Comparison of ENCODE assay signal across 21 cellular contexts in genomic region chr11:42161886-42162285, GRCh38.
DNase-seq lines count a peak whose midpoint lies in the region; ATAC-seq, FAIRE-seq and TF ChIP-seq lines count a peak whose summit lies in the region.
"Had no signal": no experiment of that assay in that cellular context is flagged by ENCODE, and none has a peak within 500 bp of the region (broad histone marks: within the 10 kb centered on the region; RNA-seq: fewer than 3 reads in every experiment).

No MANE protein-coding gene starts in this region.

- CTCF ChIA-PET in HepG2 (lab: Yijun Ruan, JAX; ENCODE audit: low intra/inter-chr PET ratio, low total read pairs): no interaction called here

- peak overlapping the region; percentile 77 for H3K27ac Mint-ChIP-seq in astrocyte (ENCODE audit: unreplicated experiment)
- H3K27ac Mint-ChIP-seq: B cell; CD4-positive, alpha-beta T cell had no signal

- H3K36me3 ChIP-seq in astrocyte (ENCODE audit: insufficient read depth, low read length): no peaks in the 10 kb centered on the region
- no peaks in the 10 kb centered on the region for H3K36me3 ChIP-seq in fibroblast of lung (ENCODE audit: control insufficient read depth, insufficient read depth, low read length)
- no peaks in the 10 kb centered on the region for H3K36me3 ChIP-seq in subcutaneous abdominal adipose tissue (ENCODE audit: control insufficient read depth in 5 of 5, insufficient read depth in 5 of 5, low read length in 5 of 5)
- H3K36me3 ChIP-seq in WERI-Rb-1: no peaks in the 10 kb centered on the region
- no peaks in the 10 kb centered on the region for H3K36me3 ChIP-seq in HepG2 (replicated peaks in 1 of 2; ENCODE audit: control insufficient read depth in 1 of 2, insufficient read depth in 2 of 2, low read length in 2 of 2)
- H3K36me3 ChIP-seq: MG63 had no signal

- H3K27ac ChIP-seq in astrocyte (ENCODE audit: low read depth, low read length) (peak overlapping the region; percentile 16), fibroblast of lung (ENCODE audit: insufficient read depth, low read length) (no peak overlapping the region), subcutaneous abdominal adipose tissue (ENCODE audit: low read depth, low read length) (peak overlapping the region; percentile 13), WERI-Rb-1 (no peak overlapping the region), HepG2 (ENCODE audit: extremely low read length, insufficient read depth, low read length) (no peak overlapping the region)

- no peaks in the 10 kb centered on the region for H3K4me1 ChIP-seq in astrocyte (ENCODE audit: insufficient read depth, low read length)
- H3K4me1 ChIP-seq in fibroblast of lung (ENCODE audit: control insufficient read depth, extremely low read depth, insufficient read depth, low read length): no peaks in the 10 kb centered on the region
- H3K4me1 ChIP-seq in subcutaneous abdominal adipose tissue (ENCODE audit: control insufficient read depth in 5 of 5, insufficient read depth in 5 of 5, low read length in 5 of 5): peaks cover 0 to 12% (median 0%) of the 10 kb centered on the region in 5 donors
- no peaks in the 10 kb centered on the region for H3K4me1 ChIP-seq in HepG2 (ENCODE audit: insufficient read depth, low read length)
- H3K4me1 ChIP-seq: Caco-2 had no signal

- H3K79me2 ChIP-seq in astrocyte (ENCODE audit: insufficient read depth, low read length) (no peaks in the 10 kb centered on the region), fibroblast of lung (ENCODE audit: control insufficient read depth, insufficient read depth, low read length) (no peaks in the 10 kb centered on the region), HepG2 (ENCODE audit: insufficient read depth, low read length) (no peaks in the 10 kb centered on the region)

- no peak for TF ChIP-seq CTCF in astrocyte (IDR thresholded peaks at IDR 0.05; ENCODE audit: insufficient read depth, low read depth, low read length)
- TF ChIP-seq CTCF in fibroblast of lung (conservative IDR thresholded peaks at IDR 0.05 in 1 of 2, IDR thresholded peaks at IDR 0.05 in 1 of 2; ENCODE audit: low read depth in 1 of 2, low read length in 2 of 2): no peak
- TF ChIP-seq CTCF in WERI-Rb-1 (IDR thresholded peaks at IDR 0.05; ENCODE audit: low read depth, low read length): no peak
- no peak for TF ChIP-seq CTCF in HepG2 (CRISPR knock-in tag; IDR thresholded peaks at IDR 0.05)

- intact Hi-C loops in HepG2 (cut with micrococcal nuclease; ENCODE audit: unreplicated experiment): no loop called here

- TF ChIP-seq POLR2A in HepG2 (IDR thresholded peaks at IDR 0.05; ENCODE audit: insufficient read depth in 1 of 2, low read depth in 2 of 2, low read length in 2 of 2): no peak

- H3K4me2 ChIP-seq in astrocyte (ENCODE audit: low read length) (no peak overlapping the region), fibroblast of lung (ENCODE audit: extremely low read depth, insufficient read depth, low read length) (no peak overlapping the region), HepG2 (ENCODE audit: low read depth, low read length) (no peak overlapping the region)

- FAIRE-seq in astrocyte (lab: Jason Lieb, UNC) (peak; percentile 69), HepG2 (lab: Jason Lieb, UNC) (no peak)
- FAIRE-seq: RCC 7860 had no signal

- DNase-seq in EH (ENCODE audit: low read depth) (peak; percentile 89), astrocyte (ENCODE audit: low read depth) (peak; percentile 76), fibroblast of lung (ENCODE audit: low read depth in 2 of 2) (peak; percentile 3 to 79), WERI-Rb-1 (no peak), HepG2 (ENCODE audit: low spot score) (no peak)
- DNase-seq: Caco-2; CD4-positive, alpha-beta T cell; DMS153; EL; IMR-90; MG63; NCI-H1092; NCI-H2081 treated with DMSO at 0.1 percent for 48 hours; NCI-H446 treated with DMSO at 0.1 percent for 48 hours; NCI-H69; NK-92 treated with Interleukin-12 subunit alpha and Interleukin-12 subunit beta, amount 100 ng/mL, for 24 hours had no signal

- no peaks in the 10 kb centered on the region for H3K9me3 Mint-ChIP-seq in astrocyte (ENCODE audit: unreplicated experiment)

- no peak for TF ChIP-seq RAD21 in HepG2 (CRISPR knock-in tag; IDR thresholded peaks at IDR 0.05)

- peaks cover 3% of the 10 kb centered on the region for H3K4me1 Mint-ChIP-seq in astrocyte (ENCODE audit: low read depth, unreplicated experiment)
- H3K4me1 Mint-ChIP-seq: B cell had no signal

- H3K9ac ChIP-seq in astrocyte (ENCODE audit: low read length): no peak overlapping the region
- H3K9ac ChIP-seq in fibroblast of lung (ENCODE audit: insufficient read depth, low read length): no peak overlapping the region
- H3K9ac ChIP-seq in subcutaneous abdominal adipose tissue (ENCODE audit: low read length in 5 of 5): no peak overlapping the region
- no peak overlapping the region for H3K9ac ChIP-seq in HepG2 (ENCODE audit: insufficient read depth, low read depth, low read length)

- POLR2A ChIA-PET in HepG2 (lab: Yijun Ruan, JAX): no interaction called here

- H3K27me3 ChIP-seq in astrocyte (ENCODE audit: insufficient read depth, low read length) (no peaks in the 10 kb centered on the region), fibroblast of lung (ENCODE audit: control insufficient read depth, insufficient read depth, low read length) (no peaks in the 10 kb centered on the region), subcutaneous abdominal adipose tissue (ENCODE audit: control insufficient read depth in 5 of 5, insufficient read depth in 4 of 5, low read length in 5 of 5) (no peaks in the 10 kb centered on the region), WERI-Rb-1 (ENCODE audit: insufficient read depth, low read depth, severe bottlenecking) (no peaks in the 10 kb centered on the region), HepG2 (ENCODE audit: control insufficient read depth in 1 of 2, insufficient read depth in 2 of 2, low read length in 2 of 2) (no peaks in the 10 kb centered on the region)
- H3K27me3 ChIP-seq: MG63 had no signal

- ATAC-seq in HepG2 (no peak), HG03342 (IDR thresholded peaks at IDR 0.05; ENCODE audit: unreplicated experiment) (no peak)
- ATAC-seq: Right ventricle myocardium inferior had no signal

- H3K4me3 ChIP-seq in astrocyte (ENCODE audit: insufficient read depth, low read depth, low read length) (no peak overlapping the region), fibroblast of lung (replicated peaks in 1 of 4; ENCODE audit: control extremely low read depth in 1 of 4, insufficient read depth in 1 of 4, low read depth in 3 of 4, low read length in 4 of 4) (no peak overlapping the region), subcutaneous abdominal adipose tissue (ENCODE audit: low read depth in 1 of 5, low read length in 5 of 5) (no peak overlapping the region), WERI-Rb-1 (ENCODE audit: low read depth, low read length) (no peak overlapping the region), HepG2 (replicated peaks in 1 of 3; ENCODE audit: insufficient read depth in 1 of 3, low read depth in 2 of 3, low read length in 3 of 3) (no peak overlapping the region)
- H3K4me3 ChIP-seq: MG63 had no signal

- no peak for TF ChIP-seq EP300 in HepG2 (IDR thresholded peaks at IDR 0.05; ENCODE audit: low read depth in 2 of 2, low read length in 2 of 2)
- TF ChIP-seq EP300 in HepG2 (CRISPR knock-in tag; IDR thresholded peaks at IDR 0.05; ENCODE audit: borderline replicate concordance): no peak

- H2AFZ ChIP-seq in astrocyte (ENCODE audit: low read depth, low read length) (no peak overlapping the region), fibroblast of lung (ENCODE audit: low read length) (no peak overlapping the region), HepG2 (ENCODE audit: low read length) (no peak overlapping the region)

- no peak overlapping the region for H3K4me3 Mint-ChIP-seq in astrocyte (ENCODE audit: unreplicated experiment)
- H3K4me3 Mint-ChIP-seq: B cell; CD4-positive, alpha-beta T cell had no signal

- 0% methylated on average over 1 of the region's 1 CpG for WGBS in HepG2 (ENCODE audit: low lambda C conversion rate)

- in situ Hi-C loops in HepG2 (cut with HindIII; ENCODE audit: extremely low pct_ligation_motif_present, low pct_unique_long_range_greater_than_20kb): no loop called here

- H3K9me3 ChIP-seq in astrocyte (ENCODE audit: insufficient read depth, low read depth, low read length): no peaks in the 10 kb centered on the region
- H3K9me3 ChIP-seq in fibroblast of lung (ENCODE audit: control insufficient read depth, insufficient read depth, low read depth, low read length): no peaks in the 10 kb centered on the region
- H3K9me3 ChIP-seq in subcutaneous abdominal adipose tissue (ENCODE audit: control insufficient read depth in 5 of 5, low read length in 5 of 5): peaks cover 0 to 7% (median 0%) of the 10 kb centered on the region in 5 donors
- no peaks in the 10 kb centered on the region for H3K9me3 ChIP-seq in WERI-Rb-1 (ENCODE audit: severe bottlenecking)
- H3K9me3 ChIP-seq in HepG2 (ENCODE audit: low read length): peaks cover 70% of the 10 kb centered on the region
- H3K9me3 ChIP-seq: Caco-2 had no signal

- no peaks in the 10 kb centered on the region for H3K36me3 Mint-ChIP-seq in astrocyte (ENCODE audit: low read depth, unreplicated experiment)

- BruUV-seq in HepG2 (replicated peaks; lab: Mats Ljungman, UMichigan): no TSS peak

- no peaks in the 10 kb centered on the region for H3K27me3 Mint-ChIP-seq in astrocyte (ENCODE audit: low read depth, unreplicated experiment)
- H3K27me3 Mint-ChIP-seq: B cell; CD4-positive, alpha-beta T cell had no signal

- no peaks in the 10 kb centered on the region for H4K20me1 ChIP-seq in astrocyte (ENCODE audit: insufficient read depth, low read length)
- H4K20me1 ChIP-seq in fibroblast of lung (ENCODE audit: control insufficient read depth, extremely low read depth, insufficient read depth, low read length): no peaks in the 10 kb centered on the region
- no peaks in the 10 kb centered on the region for H4K20me1 ChIP-seq in HepG2 (ENCODE audit: insufficient read depth, low read length)

TF ChIP-seq in HepG2, 621 proteins besides CTCF, POLR2A, EP300 and RAD21 (continues in another document):
- TF ChIP-seq ZNF839 (CRISPR knock-in tag; IDR thresholded peaks at IDR 0.05; ENCODE audit: borderline replicate concordance) (no peak), ZNF484 (CRISPR knock-in tag; IDR thresholded peaks at IDR 0.05; ENCODE audit: borderline replicate concordance, low read depth) (no peak)

Comparison
In these comparisons a context has a peak if more than half of its experiments do, and no peak if none do; other contexts are left out.
1. DNase-seq: peak in EH (single experiment), astrocyte (single experiment) and fibroblast of lung (2 of 2); none in WERI-Rb-1 (single experiment) and HepG2 (single experiment).
2. H3K27ac ChIP-seq: peak in astrocyte (single experiment) and subcutaneous abdominal adipose tissue (single experiment); none in fibroblast of lung (single experiment), WERI-Rb-1 (single experiment) and HepG2 (single experiment).